Comparison of ENCODE assay signal across 1 cellular context in genomic region chr18:29892960-29893558, GRCh38.
TF ChIP-seq lines count a peak whose summit lies in the region.

No MANE protein-coding gene starts in this region.

TF ChIP-seq in GM23338, 12 proteins besides CTCF, POLR2A, EP300 and RAD21 (continued from another document):
- TF ChIP-seq ZNF462 (CRISPR knock-in tag; IDR thresholded peaks at IDR 0.05) = no peak
- no peak for TF ChIP-seq NANOG (IDR thresholded peaks at IDR 0.05; ENCODE audit: borderline replicate concordance)
- TF ChIP-seq STAT1 (IDR thresholded peaks at IDR 0.05; ENCODE audit: unreplicated experiment) = no peak
- no peak for TF ChIP-seq CREB1 (CRISPR knock-in tag; IDR thresholded peaks at IDR 0.05; ENCODE audit: low read depth)
- no peak for TF ChIP-seq EZH2phosphoT487 (IDR thresholded peaks at IDR 0.05; ENCODE audit: unreplicated experiment)
- no peak for TF ChIP-seq EZH2 (IDR thresholded peaks at IDR 0.05; ENCODE audit: low read depth, unreplicated experiment)
- no peak for TF ChIP-seq POLR2AphosphoS5 (IDR thresholded peaks at IDR 0.05; ENCODE audit: low read depth)
- no peak for TF ChIP-seq JUNB (IDR thresholded peaks at IDR 0.05; ENCODE audit: unreplicated experiment)
- TF ChIP-seq ZNF114 (CRISPR knock-in tag; IDR thresholded peaks at IDR 0.05) = no peak
TF ChIP-seq in GM23338: peak in this region for 0.
